In the genomic region with DNA sequence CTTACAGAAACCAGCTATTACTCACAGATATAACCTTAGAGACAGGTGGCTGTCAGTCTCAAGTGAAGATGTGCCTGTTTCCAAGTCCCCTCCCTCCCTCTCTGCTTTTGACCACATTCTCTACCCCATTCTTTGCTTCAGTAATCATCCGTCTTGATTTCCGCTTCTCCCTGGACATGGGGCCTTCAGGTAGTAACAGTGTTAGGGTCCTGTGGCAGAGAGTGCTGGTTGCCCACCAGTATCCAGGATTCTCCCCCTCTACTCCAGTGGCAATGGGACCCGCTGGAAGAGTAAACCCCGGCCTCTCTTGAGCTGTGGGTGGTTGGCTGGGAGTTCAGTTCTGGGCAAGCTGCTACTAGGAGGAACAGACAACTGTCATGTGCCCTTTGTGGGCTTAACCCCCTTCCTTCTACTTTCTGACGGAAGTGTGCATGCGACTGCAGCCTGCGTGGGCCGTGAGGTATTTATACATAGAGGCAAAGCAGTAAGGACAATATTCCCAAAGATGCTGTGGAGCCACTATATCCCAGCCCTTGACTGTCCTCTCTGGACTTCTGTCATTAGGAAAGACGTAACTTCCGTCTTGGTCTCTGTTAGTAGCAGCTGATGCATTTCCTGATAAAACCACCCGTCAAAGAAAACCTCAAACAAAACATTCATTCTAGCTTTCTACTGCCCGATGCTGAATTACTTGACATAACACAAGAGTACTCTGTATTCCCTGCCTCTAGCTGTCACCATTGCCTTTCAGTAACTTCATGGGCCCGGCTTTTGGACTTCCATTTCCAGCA, we compare ENCODE assay signal across 8 cellular contexts. TPM values are rescaled to one million over a fixed set of nuclear protein-coding genes. Genes with fewer than 3 reads are reported as not detected.
A peak's percentile ranks its signal among the peaks of the same experiment; 100 is the strongest.
DNase-seq lines count a peak whose midpoint lies in the region; ATAC-seq and TF ChIP-seq lines count a peak whose summit lies in the region.

No MANE protein-coding gene starts in this region.

- H3K27me3 ChIP-seq in heart left ventricle (no peaks in the 10 kb centered on the region), HL-60 (ENCODE audit: insufficient read depth, poor library complexity, severe bottlenecking) (no peaks in the 10 kb centered on the region), liver (ENCODE audit: control insufficient read depth in 4 of 4, insufficient read depth in 4 of 4, low read length in 3 of 4) (no peaks in the 10 kb centered on the region)

- DNase-seq in heart left ventricle (peak in 1 of 5 donors; percentile 16), Right ventricle myocardium inferior (ENCODE audit: missing footprints) (no peak), HL-60 (ENCODE audit: low read depth in 1 of 2, low spot score in 1 of 2) (peak; percentile 30 to 78), RWPE1 (ENCODE audit: low spot score) (no peak), NCI-H1436 treated with DMSO at 0.1 percent for 48 hours (lab: John Stamatoyannopoulos, UW) (no peak)
- peak; percentile 80 for DNase-seq in activated CD8-positive, alpha-beta memory T cell treated with anti-CD3 and anti-CD28 coated beads, Interleukin-2, amount 10 ng/mL, durations not matched to agents 7 days and 5 days

- peak overlapping the region; percentile 97 for H3K27ac Mint-ChIP-seq in activated CD8-positive, alpha-beta memory T cell treated with anti-CD3 and anti-CD28 coated beads, Interleukin-2, amount 10 ng/mL, durations not matched to agents 7 days and 5 days

- H3K9ac ChIP-seq in liver (ENCODE audit: low read depth in 1 of 2, low read length in 2 of 2), result no peak overlapping the region

- H3K36me3 ChIP-seq in heart left ventricle (peaks cover 0 to 23% (median 17%) of the 10 kb centered on the region in 9 donors), liver (ENCODE audit: control insufficient read depth in 4 of 4, insufficient read depth in 3 of 4, low read depth in 1 of 4, low read length in 3 of 4) (peaks cover 0 to 5% (median 4%) of the 10 kb centered on the region in 4 donors)

- H3K4me3 Mint-ChIP-seq in activated CD8-positive, alpha-beta memory T cell treated with anti-CD3 and anti-CD28 coated beads, Interleukin-2, amount 10 ng/mL, durations not matched to agents 7 days and 5 days, result peak overlapping the region; percentile 55

- peak overlapping the region in 5 of 12 donors; percentile 16 to 92 (median 39) for H3K27ac ChIP-seq in heart left ventricle
- peak overlapping the region; percentile 77 for H3K27ac ChIP-seq in HL-60 (replicated peaks)
- H3K27ac ChIP-seq in liver (ENCODE audit: low read depth in 1 of 2, low read length in 2 of 2), result peak overlapping the region; percentile 54 to 56
- H3K27ac ChIP-seq in RWPE1, result no peak overlapping the region

- H3K4me1 Mint-ChIP-seq in activated CD8-positive, alpha-beta memory T cell treated with anti-CD3 and anti-CD28 coated beads, Interleukin-2, amount 10 ng/mL, durations not matched to agents 7 days and 5 days, result peaks cover 48% of the 10 kb centered on the region

- peaks cover 0 to 18% (median 0%) of the 10 kb centered on the region in 12 donors for H3K4me1 ChIP-seq in heart left ventricle
- no peaks in the 10 kb centered on the region for H3K4me1 ChIP-seq in liver (ENCODE audit: control insufficient read depth in 4 of 4, insufficient read depth in 4 of 4, low read length in 3 of 4)

- CTCF ChIA-PET in activated CD8-positive, alpha-beta memory T cell treated with anti-CD3 and anti-CD28 coated beads, Interleukin-2, amount 10 ng/mL, durations not matched to agents 7 days and 5 days (lab: Charles Lee), result interaction anchor here (0.7 to 3.6 kb wide), 7 partner anchors 11 to 383 kb away, joined by 3 to 25 read pairs (median 4); a partner anchor contains a TSS
- CTCF ChIA-PET in RWPE1 (lab: Yijun Ruan, JAX), result no interaction called here

- TF ChIP-seq RAD21 in liver (IDR thresholded peaks at IDR 0.05), result no peak

- H3K9me3 Mint-ChIP-seq in activated CD8-positive, alpha-beta memory T cell treated with anti-CD3 and anti-CD28 coated beads, Interleukin-2, amount 10 ng/mL, durations not matched to agents 7 days and 5 days (ENCODE audit: low read depth), result no peaks in the 10 kb centered on the region

- ATAC-seq in heart left ventricle (peak; percentile 33 to 76 (median 52)), Right ventricle myocardium inferior (no peak), GM18519 (IDR thresholded peaks at IDR 0.05; ENCODE audit: low FRiP score, unreplicated experiment) (no peak)
- ATAC-seq in activated CD8-positive, alpha-beta memory T cell treated with anti-CD3 and anti-CD28 coated beads, Interleukin-2, amount 10 ng/mL, durations not matched to agents 7 days and 5 days, result peak; percentile 88

- TF ChIP-seq CTCF in heart left ventricle (IDR thresholded peaks at IDR 0.05) (no peak), HL-60 (IDR thresholded peaks at IDR 0.05; ENCODE audit: insufficient read depth, low read length) (no peak), liver (IDR thresholded peaks at IDR 0.05; ENCODE audit: low read depth, low read length, missing input control) (no peak), RWPE1 (conservative IDR thresholded peaks at IDR 0.05; ENCODE audit: low read depth) (no peak)

- WGBS in heart left ventricle, 4 donors, result 73 to 79% (median 76%) methylated on average over 13 of the region's 13 CpGs
- WGBS in liver, result 78% methylated on average over 13 of the region's 13 CpGs

- POLR2A ChIA-PET in RWPE1 (lab: Yijun Ruan, JAX; ENCODE audit: low non-redundant PET), result no interaction called here

- TF ChIP-seq POLR2A in heart left ventricle (IDR thresholded peaks at IDR 0.05), result no peak

- no peaks in the 10 kb centered on the region for H3K27me3 Mint-ChIP-seq in activated CD8-positive, alpha-beta memory T cell treated with anti-CD3 and anti-CD28 coated beads, Interleukin-2, amount 10 ng/mL, durations not matched to agents 7 days and 5 days

- H3K9me3 ChIP-seq in heart left ventricle (no peaks in the 10 kb centered on the region), liver (ENCODE audit: control insufficient read depth in 4 of 4, low read length in 3 of 4) (no peaks in the 10 kb centered on the region)

- peak overlapping the region in 1 of 12 donors; percentile 4 for H3K4me3 ChIP-seq in heart left ventricle
- no peak overlapping the region for H3K4me3 ChIP-seq in HL-60 (replicated peaks; ENCODE audit: insufficient read depth, low read length)
- H3K4me3 ChIP-seq in liver (ENCODE audit: low read depth in 1 of 3, low read length in 3 of 3), result no peak overlapping the region

- peaks cover 10% of the 10 kb centered on the region for H3K36me3 Mint-ChIP-seq in activated CD8-positive, alpha-beta memory T cell treated with anti-CD3 and anti-CD28 coated beads, Interleukin-2, amount 10 ng/mL, durations not matched to agents 7 days and 5 days

- intact Hi-C loops in heart left ventricle (cut with DNase I), result no loop called here
- intact Hi-C loops in Right ventricle myocardium inferior (cut with DNase I), result no loop called here

TF ChIP-seq in liver, 16 proteins besides CTCF, POLR2A, EP300 and RAD21:
- TF ChIP-seq FOXA2 (IDR thresholded peaks at IDR 0.05) (no peak), YY1 (IDR thresholded peaks at IDR 0.05) (peak; percentile 15)

RNA-seq across cellular contexts. Expression of a gene that starts 17.9 kb away (rescaled TPM):
- total RNA-seq in heart left ventricle (10 to 100 TPM; 10.3 to 29.1 (median 23.4) TPM), Right ventricle myocardium inferior (29.2 TPM), liver (1 to 10 TPM; 4.2 to 5.0 TPM)
- polyA plus RNA-seq in heart left ventricle (10 to 100 TPM; 25.6 to 40.2 TPM), liver (10 to 100 TPM in 1 of 2 donors, 1 to 10 TPM in 1; 8.9 to 12.3 TPM)
- 10 to 100 TPM; 25.1 to 36.7 TPM for total RNA-seq in activated CD8-positive, alpha-beta memory T cell treated with anti-CD3 and anti-CD28 coated beads, Interleukin-2, amount 10 ng/mL, durations not matched to agents 7 days and 5 days

Comparison
In these comparisons a context has a peak if more than half of its experiments do, and no peak if none do; other contexts are left out.
1. ATAC-seq: peak in heart left ventricle (4 of 4) and activated CD8-positive, alpha-beta memory T cell treated with anti-CD3 and anti-CD28 coated beads, Interleukin-2, amount 10 ng/mL, durations not matched to agents 7 days and 5 days (single experiment); none in Right ventricle myocardium inferior (single experiment) and GM18519 (single experiment).
2. DNase-seq: peak in HL-60 (2 of 2) and activated CD8-positive, alpha-beta memory T cell treated with anti-CD3 and anti-CD28 coated beads, Interleukin-2, amount 10 ng/mL, durations not matched to agents 7 days and 5 days (single experiment); none in Right ventricle myocardium inferior (single experiment), RWPE1 (single experiment) and NCI-H1436 treated with DMSO at 0.1 percent for 48 hours (single experiment).